20 cellular contexts compared by ENCODE assay signal in genomic region chr5:33794550-33795300, GRCh38.
DNase-seq lines count a peak whose midpoint lies in the region; ATAC-seq and TF ChIP-seq lines count a peak whose summit lies in the region.
"Had no signal": no experiment of that assay in that cellular context is flagged by ENCODE, and none has a peak within 500 bp of the region (broad histone marks: within the 10 kb centered on the region; RNA-seq: fewer than 3 reads in every experiment).

No MANE protein-coding gene starts in this region.

- no peak for TF ChIP-seq CTCF in astrocyte of the spinal cord (IDR thresholded peaks at IDR 0.05; ENCODE audit: low read depth, low read length)

- DNase-seq in A172 (ENCODE audit: low spot score) (peak; percentile 75), HCEC 1CT (peak; percentile 79), astrocyte of the spinal cord (ENCODE audit: low read depth, low spot score) (peak; percentile 55), iris pigment epithelial cell (ENCODE audit: low read depth) (peak; percentile 74), NCI-H69 (lab: John Stamatoyannopoulos, UW) (no peak)
- DNase-seq: activated CD8-positive, alpha-beta memory T cell treated with anti-CD3 and anti-CD28 coated beads, Interleukin-2, amount 50 U/mL, for 48 hours; activated naive CD4-positive, alpha-beta T cell treated with anti-CD3 and anti-CD28 coated beads, Interleukin-2, amount 50 U/mL, for 16 hours; Calu3; islet precursor cell; KG1; midbrain; NCI-H1417; NCI-H2171 treated with DMSO at 0.1 percent for 48 hours; SHP77 treated with DMSO at 0.1 percent for 48 hours; stimulated activated naive CD4-positive, alpha-beta T cell; upper lobe of right lung had no signal

- in situ Hi-C loops in astrocyte of the spinal cord (cut with HindIII; ENCODE audit: low sequenced_read_pairs), result no loop called here

- H3K4me3 ChIP-seq in astrocyte of the spinal cord (ENCODE audit: low read depth, low read length), result no peak overlapping the region
- H3K4me3 ChIP-seq: cardiac muscle cell, upper lobe of right lung had no signal

- ATAC-seq in HG03139 (IDR thresholded peaks at IDR 0.05; ENCODE audit: unreplicated experiment) (no peak), HG03280 (IDR thresholded peaks at IDR 0.05; ENCODE audit: unreplicated experiment) (no peak), HG02678 (IDR thresholded peaks at IDR 0.05; ENCODE audit: unreplicated experiment) (no peak)
- ATAC-seq: upper lobe of right lung had no signal
